Comparison of ENCODE assay signal across 1 cellular context in genomic region chr1:6414443-6414844, GRCh38.
TF ChIP-seq lines count a peak whose summit lies in the region.

No MANE protein-coding gene starts in this region.

TF ChIP-seq in K562, 482 proteins besides CTCF, POLR2A, EP300 and RAD21 (continued from another document and continues in another):
- TF ChIP-seq SMC3 (conservative IDR thresholded peaks at IDR 0.05; ENCODE audit: insufficient read depth, low read depth, low read length) (0 out of 2 replicates have a peak, but pooled peaks have one; percentile 44), GATAD2B (IDR thresholded peaks at IDR 0.05; ENCODE audit: borderline replicate concordance) (no peak), ETS1 (conservative IDR thresholded peaks at IDR 0.05; ENCODE audit: control insufficient read depth, low read depth, low read length) (0 out of 2 replicates have a peak, but pooled peaks have one; percentile 52), RBFOX2 (IDR thresholded peaks at IDR 0.05; ENCODE audit: low read depth, low read length) (no peak), XRCC5 (IDR thresholded peaks at IDR 0.05; ENCODE audit: low read depth, low read length) (0 out of 2 replicates have a peak, but pooled peaks have one; percentile 64), USF1 (CRISPR knock-in tag; IDR thresholded peaks at IDR 0.05) (peak; percentile 83), KLF16 (IDR thresholded peaks at IDR 0.05) (peak; percentile 55; the same call in 1 of the 2 replicates), RAD51 (IDR thresholded peaks at IDR 0.05; ENCODE audit: borderline replicate concordance, low read depth) (peak; percentile 55; the same call in 1 of the 2 replicates), POLR2G (IDR thresholded peaks at IDR 0.05; ENCODE audit: low read depth, low read length) (no peak), RFX5 (IDR thresholded peaks at IDR 0.05; ENCODE audit: low read depth, low read length) (no peak), SFPQ (IDR thresholded peaks at IDR 0.05; ENCODE audit: low read depth, low read length) (no peak), RB1 (IDR thresholded peaks at IDR 0.05; ENCODE audit: low read depth) (peak; percentile 30; the same call in 1 of the 2 replicates), PML (IDR thresholded peaks at IDR 0.05; ENCODE audit: low read length) (no peak), E2F4 (CRISPR knock-in tag; IDR thresholded peaks at IDR 0.05; ENCODE audit: low read depth) (no peak), BHLHE40 (IDR thresholded peaks at IDR 0.05; ENCODE audit: low read length) (peak; percentile 90), ZNF12 (CRISPR knock-in tag; IDR thresholded peaks at IDR 0.05) (no peak), RCOR1 (IDR thresholded peaks at IDR 0.05; ENCODE audit: borderline replicate concordance in 1 of 2, low read depth in 2 of 2, low read length in 2 of 2) (peak in 1 of 2 experiments; percentile 7; a peak in 1 of 4 replicates), SAFB (IDR thresholded peaks at IDR 0.05; ENCODE audit: borderline replicate concordance, low read depth, low read length) (no peak), MIER1 (IDR thresholded peaks at IDR 0.05; ENCODE audit: low read depth) (no peak), SNRNP70 (optimal IDR thresholded peaks at IDR 0.05; ENCODE audit: low read depth, low read length) (no peak), ZEB2 (IDR thresholded peaks at IDR 0.05) (no peak), NFIC (IDR thresholded peaks at IDR 0.05) (no peak), TAF15 (IDR thresholded peaks at IDR 0.05; ENCODE audit: low read depth, low read length) (no peak), USF2 (CRISPR knock-in tag; IDR thresholded peaks at IDR 0.05) (peak; percentile 73), ZC3H4 (CRISPR knock-in tag; IDR thresholded peaks at IDR 0.05; ENCODE audit: borderline replicate concordance) (no peak), CBX8 (IDR thresholded peaks at IDR 0.05; ENCODE audit: borderline replicate concordance, extremely low read depth, low read depth, low read length, poor library complexity, severe bottlenecking) (no peak), MYC (IDR thresholded peaks at IDR 0.05; ENCODE audit: low read depth, low read length) (peak; percentile 85), MYC (CRISPR knock-in tag; IDR thresholded peaks at IDR 0.05; ENCODE audit: borderline replicate concordance, low read depth) (no peak), ZNF668 (CRISPR knock-in tag; IDR thresholded peaks at IDR 0.05) (no peak), ARNT (IDR thresholded peaks at IDR 0.05) (no peak), LCOR (CRISPR knock-in tag; IDR thresholded peaks at IDR 0.05) (no peak), ZNF695 (CRISPR knock-in tag; IDR thresholded peaks at IDR 0.05) (no peak), PHB2 (IDR thresholded peaks at IDR 0.05; ENCODE audit: low read depth) (no peak), CXXC5 (CRISPR knock-in tag; IDR thresholded peaks at IDR 0.05) (peak; percentile 36; the same call in 1 of the 2 replicates), ZNF124 (CRISPR knock-in tag; IDR thresholded peaks at IDR 0.05) (no peak), MXI1 (IDR thresholded peaks at IDR 0.05; ENCODE audit: low read depth, low read length) (peak; percentile 77; the same call in 1 of the 2 replicates), NR0B1 (IDR thresholded peaks at IDR 0.05; ENCODE audit: partially characterized antibody) (no peak), ARID4B (CRISPR knock-in tag; IDR thresholded peaks at IDR 0.05) (peak; percentile 48; the same call in 1 of the 2 replicates), NRF1 (conservative IDR thresholded peaks at IDR 0.05 in 1 of 2, IDR thresholded peaks at IDR 0.05 in 1 of 2) (peak in 1 of 2 experiments; percentile 0; a peak in 1 of 4 replicates), MEF2D (tag; conservative IDR thresholded peaks at IDR 0.05; ENCODE audit: low read depth) (no peak), TRIM24 (IDR thresholded peaks at IDR 0.05) (no peak), FOXK2 (conservative IDR thresholded peaks at IDR 0.05 in 1 of 2, IDR thresholded peaks at IDR 0.05 in 1 of 2; ENCODE audit: low read depth in 2 of 2) (0 out of 4 replicates have a peak, but pooled peaks of 1 of the 2 experiments have one; percentile 18), DACH1 (IDR thresholded peaks at IDR 0.05; ENCODE audit: partially characterized antibody) (peak; percentile 25), FOXM1 (IDR thresholded peaks at IDR 0.05; ENCODE audit: low read depth) (no peak), FOXM1 (CRISPR knock-in tag; IDR thresholded peaks at IDR 0.05; ENCODE audit: low read depth) (no peak), AFF1 (IDR thresholded peaks at IDR 0.05; ENCODE audit: low read depth in 1 of 2, partially characterized antibody in 2 of 2) (no peak), ILF3 (IDR thresholded peaks at IDR 0.05; ENCODE audit: borderline replicate concordance) (no peak), ZNF311 (CRISPR knock-in tag; IDR thresholded peaks at IDR 0.05) (no peak), ATF1 (CRISPR knock-in tag; IDR thresholded peaks at IDR 0.05) (no peak), ATF1 (tag; IDR thresholded peaks at IDR 0.05) (peak; percentile 21; the same call in 1 of the 2 replicates), JUN (IDR thresholded peaks at IDR 0.05; ENCODE audit: borderline replicate concordance, low read depth, low read length) (0 out of 2 replicates have a peak, but pooled peaks have one; percentile 9), JUN (CRISPR knock-in tag; IDR thresholded peaks at IDR 0.05; ENCODE audit: borderline replicate concordance) (no peak), SMARCC2 (IDR thresholded peaks at IDR 0.05; ENCODE audit: low read depth) (no peak)
